In the genomic region with DNA sequence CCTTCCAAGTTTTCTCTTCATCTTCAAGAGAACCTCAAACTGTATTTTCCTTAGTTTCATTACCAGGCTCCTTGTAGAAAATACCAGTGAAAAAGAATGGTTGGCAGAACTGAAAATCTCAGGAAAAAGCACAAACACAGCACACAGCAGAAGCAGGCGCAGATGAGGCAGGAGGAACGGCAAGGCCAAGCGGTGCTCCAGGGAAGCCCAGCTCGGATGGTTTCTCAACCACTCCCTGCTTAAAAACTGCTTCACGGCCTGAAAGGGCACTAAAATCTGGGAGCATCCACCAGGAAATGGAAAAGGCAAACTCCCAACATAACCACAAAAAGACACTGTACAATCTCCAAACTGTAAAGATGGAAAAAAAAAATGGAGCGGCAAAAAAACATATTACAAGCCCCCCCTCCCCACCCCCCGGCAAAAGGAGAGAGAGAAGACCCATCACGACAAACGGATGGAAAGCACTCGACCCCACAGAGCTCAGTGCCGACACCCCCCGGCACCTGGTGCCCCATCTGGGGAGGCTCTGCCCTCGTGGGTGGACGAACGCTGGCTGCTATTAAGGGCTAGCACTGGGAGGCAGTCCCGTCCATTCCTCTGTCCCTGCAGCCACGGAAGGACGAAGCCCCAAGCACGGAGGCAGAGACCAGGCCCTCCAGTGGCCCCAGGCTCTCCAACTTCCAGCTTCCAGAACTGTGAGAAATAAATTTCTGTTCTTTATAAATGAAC, we compare ENCODE assay signal across 12 cellular contexts.
DNase-seq lines count a peak whose midpoint lies in the region; ATAC-seq, FAIRE-seq and TF ChIP-seq lines count a peak whose summit lies in the region.
"Had no signal": no experiment of that assay in that cellular context is flagged by ENCODE, and none has a peak within 500 bp of the region (broad histone marks: within the 10 kb centered on the region; RNA-seq: fewer than 3 reads in every experiment).

No MANE protein-coding gene starts in this region.

- H3K4me3 ChIP-seq in A549 = no peak overlapping the region
- H3K4me3 ChIP-seq in HFF-Myc (replicated peaks; ENCODE audit: low read depth, low read length) = peak overlapping the region; percentile 26
- no peak overlapping the region for H3K4me3 ChIP-seq in mucosa of descending colon
- H3K4me3 ChIP-seq: ovary had no signal

- no peak for FAIRE-seq in A549 (lab: Jason Lieb, UNC)

- TF ChIP-seq RAD21 in A549 (conservative IDR thresholded peaks at IDR 0.05 in 1 of 2, IDR thresholded peaks at IDR 0.05 in 1 of 2) = no peak

- ATAC-seq in A549 (peak; percentile 38 to 69; a peak in 4 of 6 replicates), mucosa of descending colon (peak; percentile 12), HG03342 (IDR thresholded peaks at IDR 0.05; ENCODE audit: unreplicated experiment) (no peak), HG03025 (IDR thresholded peaks at IDR 0.05; ENCODE audit: low FRiP score, unreplicated experiment) (no peak)
- ATAC-seq: CD8-positive, alpha-beta T cell had no signal

- TF ChIP-seq CTCF in A549 (IDR thresholded peaks at IDR 0.05) (no peak), HFF-Myc (IDR thresholded peaks at IDR 0.05; ENCODE audit: low read depth, low read length, missing control alignments) (no peak), mucosa of descending colon (IDR thresholded peaks at IDR 0.05) (no peak)

- 61% methylated on average over 19 of the region's 19 CpGs for WGBS in A549 (ENCODE audit: missing lambda C conversion rate)

- CTCF ChIA-PET in A549 (lab: Yijun Ruan, JAX) = interaction anchor here (1.2 to 2.3 kb wide), 4 partner anchors 9 to 213 kb away, joined by 3 to 8 read pairs (median 4); no protein-coding TSS in a partner anchor

- H3K27ac ChIP-seq in A549 = peak overlapping the region; percentile 28 to 48; a peak in 4 of 6 replicates
- peak overlapping the region; percentile 53 for H3K27ac ChIP-seq in epithelial cell of prostate
- H3K27ac ChIP-seq: ovary had no signal

- intact Hi-C loops in mucosa of descending colon (cut with DNase I, micrococcal nuclease) = no loop called here

- no peak for TF ChIP-seq POLR2A in A549 (IDR thresholded peaks at IDR 0.05; ENCODE audit: low read length)

- no peak for TF ChIP-seq EP300 in A549 (IDR thresholded peaks at IDR 0.05)

- H3K9me3 ChIP-seq in A549 = no peaks in the 10 kb centered on the region
- H3K9me3 ChIP-seq in mucosa of descending colon = no peaks in the 10 kb centered on the region
- H3K9me3 ChIP-seq: ovary had no signal

- POLR2A ChIA-PET in A549 (lab: Yijun Ruan, JAX) = no interaction called here

- H3K4me2 ChIP-seq in A549 = peak overlapping the region; percentile 52

- no peak for DNase-seq in A549 (ENCODE audit: low read depth in 1 of 2, low spot score in 1 of 2)
- DNase-seq in HFF-Myc (ENCODE audit: extremely low read depth, low read depth) = no peak
- DNase-seq in epithelial cell of prostate (ENCODE audit: low read depth, low spot score) = no peak
- DNase-seq in mucosa of descending colon = peak in 1 of 3 donors; percentile 38
- DNase-seq in NCI-H2107 (lab: John Stamatoyannopoulos, UW) = no peak
- DNase-seq in HCEC 1CT = no peak
- DNase-seq: activated effector memory CD4-positive, alpha-beta T cell treated with anti-CD3 and anti-CD28 coated beads, Interleukin-2, amount 50 U/mL, for 16 hours; CD8-positive, alpha-beta T cell; dermis blood vessel endothelial cell had no signal

- H3K4me1 ChIP-seq in A549 (peaks cover 46% of the 10 kb centered on the region), mucosa of descending colon (ENCODE audit: low read depth) (peaks cover 39% of the 10 kb centered on the region)

- H3K36me3 ChIP-seq in mucosa of descending colon (ENCODE audit: low read depth) = no peaks in the 10 kb centered on the region
- H3K36me3 ChIP-seq: ovary had no signal

TF ChIP-seq in A549, 52 proteins besides CTCF, POLR2A, EP300 and RAD21:
- TF ChIP-seq ZSCAN20 (CRISPR knock-in tag; IDR thresholded peaks at IDR 0.05) = no peak
- TF ChIP-seq RFX5 (IDR thresholded peaks at IDR 0.05) = no peak
- TF ChIP-seq, protein P1, sequence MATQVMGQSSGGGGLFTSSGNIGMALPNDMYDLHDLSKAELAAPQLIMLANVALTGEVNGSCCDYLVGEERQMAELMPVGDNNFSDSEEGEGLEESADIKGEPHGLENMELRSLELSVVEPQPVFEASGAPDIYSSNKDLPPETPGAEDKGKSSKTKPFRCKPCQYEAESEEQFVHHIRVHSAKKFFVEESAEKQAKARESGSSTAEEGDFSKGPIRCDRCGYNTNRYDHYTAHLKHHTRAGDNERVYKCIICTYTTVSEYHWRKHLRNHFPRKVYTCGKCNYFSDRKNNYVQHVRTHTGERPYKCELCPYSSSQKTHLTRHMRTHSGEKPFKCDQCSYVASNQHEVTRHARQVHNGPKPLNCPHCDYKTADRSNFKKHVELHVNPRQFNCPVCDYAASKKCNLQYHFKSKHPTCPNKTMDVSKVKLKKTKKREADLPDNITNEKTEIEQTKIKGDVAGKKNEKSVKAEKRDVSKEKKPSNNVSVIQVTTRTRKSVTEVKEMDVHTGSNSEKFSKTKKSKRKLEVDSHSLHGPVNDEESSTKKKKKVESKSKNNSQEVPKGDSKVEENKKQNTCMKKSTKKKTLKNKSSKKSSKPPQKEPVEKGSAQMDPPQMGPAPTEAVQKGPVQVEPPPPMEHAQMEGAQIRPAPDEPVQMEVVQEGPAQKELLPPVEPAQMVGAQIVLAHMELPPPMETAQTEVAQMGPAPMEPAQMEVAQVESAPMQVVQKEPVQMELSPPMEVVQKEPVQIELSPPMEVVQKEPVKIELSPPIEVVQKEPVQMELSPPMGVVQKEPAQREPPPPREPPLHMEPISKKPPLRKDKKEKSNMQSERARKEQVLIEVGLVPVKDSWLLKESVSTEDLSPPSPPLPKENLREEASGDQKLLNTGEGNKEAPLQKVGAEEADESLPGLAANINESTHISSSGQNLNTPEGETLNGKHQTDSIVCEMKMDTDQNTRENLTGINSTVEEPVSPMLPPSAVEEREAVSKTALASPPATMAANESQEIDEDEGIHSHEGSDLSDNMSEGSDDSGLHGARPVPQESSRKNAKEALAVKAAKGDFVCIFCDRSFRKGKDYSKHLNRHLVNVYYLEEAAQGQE (IDR thresholded peaks at IDR 0.05) = no peak
- TF ChIP-seq JUN (IDR thresholded peaks at IDR 0.05) = no peak
- TF ChIP-seq CBX8 (IDR thresholded peaks at IDR 0.05) = no peak
- TF ChIP-seq FOSL2 (IDR thresholded peaks at IDR 0.05) = no peak
- TF ChIP-seq FOSL2 (CRISPR knock-in tag; IDR thresholded peaks at IDR 0.05) = no peak
- TF ChIP-seq SMC3 (IDR thresholded peaks at IDR 0.05) = no peak
- TF ChIP-seq NPAS2 (CRISPR knock-in tag; IDR thresholded peaks at IDR 0.05; ENCODE audit: borderline replicate concordance) = no peak
- TF ChIP-seq CHD2 (IDR thresholded peaks at IDR 0.05; ENCODE audit: low read length, partially characterized antibody) = no peak
- no peak for TF ChIP-seq CBX2 (IDR thresholded peaks at IDR 0.05; ENCODE audit: borderline replicate concordance, low read depth)
- TF ChIP-seq, protein P2, sequence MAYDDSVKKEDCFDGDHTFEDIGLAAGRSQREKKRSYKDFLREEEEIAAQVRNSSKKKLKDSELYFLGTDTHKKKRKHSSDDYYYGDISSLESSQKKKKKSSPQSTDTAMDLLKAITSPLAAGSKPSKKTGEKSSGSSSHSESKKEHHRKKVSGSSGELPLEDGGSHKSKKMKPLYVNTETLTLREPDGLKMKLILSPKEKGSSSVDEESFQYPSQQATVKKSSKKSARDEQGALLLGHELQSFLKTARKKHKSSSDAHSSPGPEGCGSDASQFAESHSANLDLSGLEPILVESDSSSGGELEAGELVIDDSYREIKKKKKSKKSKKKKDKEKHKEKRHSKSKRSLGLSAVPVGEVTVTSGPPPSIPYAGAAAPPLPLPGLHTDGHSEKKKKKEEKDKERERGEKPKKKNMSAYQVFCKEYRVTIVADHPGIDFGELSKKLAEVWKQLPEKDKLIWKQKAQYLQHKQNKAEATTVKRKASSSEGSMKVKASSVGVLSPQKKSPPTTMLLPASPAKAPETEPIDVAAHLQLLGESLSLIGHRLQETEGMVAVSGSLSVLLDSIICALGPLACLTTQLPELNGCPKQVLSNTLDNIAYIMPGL (CRISPR knock-in tag; IDR thresholded peaks at IDR 0.05; ENCODE audit: borderline replicate concordance) = no peak
- TF ChIP-seq MAZ (IDR thresholded peaks at IDR 0.05; ENCODE audit: borderline replicate concordance, low read depth, low read length) = no peak
- TF ChIP-seq MAFK (IDR thresholded peaks at IDR 0.05; ENCODE audit: partially characterized antibody) = no peak

Comparison
In these comparisons a context has a peak if more than half of its experiments do, and no peak if none do; other contexts are left out.
1. ATAC-seq: peak in A549 (2 of 2) and mucosa of descending colon (single experiment); none in HG03342 (single experiment) and HG03025 (single experiment).